1 cellular context compared by ENCODE assay signal in genomic region chr9:92963831-92964606, GRCh38.
TF ChIP-seq lines count a peak whose summit lies in the region.

No MANE protein-coding gene starts in this region.

TF ChIP-seq in K562, 482 proteins besides CTCF, POLR2A, EP300 and RAD21 (continued from another document and continues in another):
- TF ChIP-seq ZBTB40 (IDR thresholded peaks at IDR 0.05) (0 out of 2 replicates have a peak, but pooled peaks have one; percentile 29), ZBTB40 (CRISPR knock-in tag; IDR thresholded peaks at IDR 0.05) (no peak), FOXJ2 (tag; IDR thresholded peaks at IDR 0.05) (no peak), ASH1L (IDR thresholded peaks at IDR 0.05; ENCODE audit: borderline replicate concordance, low read depth, partially characterized antibody) (no peak), SMAD1 (IDR thresholded peaks at IDR 0.05; ENCODE audit: low read depth, low read length, partially characterized antibody) (no peak), CC2D1A (IDR thresholded peaks at IDR 0.05) (no peak), CHCHD3 (CRISPR knock-in tag; IDR thresholded peaks at IDR 0.05) (no peak), MBD1 (CRISPR knock-in tag; IDR thresholded peaks at IDR 0.05) (no peak), ZNF143 (CRISPR knock-in tag; IDR thresholded peaks at IDR 0.05) (no peak), ESRRA (IDR thresholded peaks at IDR 0.05; ENCODE audit: borderline replicate concordance, low read depth) (no peak), HNRNPL (IDR thresholded peaks at IDR 0.05; ENCODE audit: low read depth, low read length) (no peak), E4F1 (CRISPR knock-in tag; IDR thresholded peaks at IDR 0.05; ENCODE audit: borderline replicate concordance) (no peak), SREBF1 (IDR thresholded peaks at IDR 0.05; ENCODE audit: borderline replicate concordance, low read depth, low read length) (no peak), ZNF655 (CRISPR knock-in tag; IDR thresholded peaks at IDR 0.05) (no peak), KLF10 (CRISPR knock-in tag; IDR thresholded peaks at IDR 0.05) (no peak), SAFB (IDR thresholded peaks at IDR 0.05; ENCODE audit: borderline replicate concordance, low read depth, low read length) (no peak), ZNF609 (CRISPR knock-in tag; IDR thresholded peaks at IDR 0.05; ENCODE audit: borderline replicate concordance) (no peak), ELF1 (tag; IDR thresholded peaks at IDR 0.05) (peak; percentile 80), FOXM1 (IDR thresholded peaks at IDR 0.05; ENCODE audit: low read depth) (no peak), FOXM1 (CRISPR knock-in tag; IDR thresholded peaks at IDR 0.05; ENCODE audit: low read depth) (no peak), E2F6 (IDR thresholded peaks at IDR 0.05; ENCODE audit: borderline replicate concordance in 1 of 2, extremely low read depth in 1 of 2, insufficient read depth in 1 of 2, insufficient read length in 1 of 2, low read depth in 1 of 2, low read length in 1 of 2, poor library complexity in 1 of 2, severe bottlenecking in 1 of 2) (no peak), CHD4 (IDR thresholded peaks at IDR 0.05; ENCODE audit: insufficient read depth, insufficient replicate concordance, low read depth, low read length, poor library complexity, severe bottlenecking) (no peak), NR2F6 (CRISPR knock-in tag; IDR thresholded peaks at IDR 0.05) (no peak), ATF1 (CRISPR knock-in tag; IDR thresholded peaks at IDR 0.05) (no peak), ATF1 (tag; IDR thresholded peaks at IDR 0.05) (peak; percentile 14; the same call in 1 of the 2 replicates), NR1H2 (CRISPR knock-in tag; IDR thresholded peaks at IDR 0.05) (no peak), SUPT5H (IDR thresholded peaks at IDR 0.05) (no peak)
